ENCODE assay signal across 33 cellular contexts in genomic region chr14:81102217-81102616, GRCh38.
"Had no signal": no experiment of that assay in that cellular context is flagged by ENCODE, and none has a peak within 500 bp of the region (broad histone marks: within the 10 kb centered on the region; RNA-seq: fewer than 3 reads in every experiment).

No MANE protein-coding gene starts in this region.

- FAIRE-seq: astrocyte, TTC549 had no signal

- H3K36me3 ChIP-seq: adrenal gland, brain microvascular endothelial cell, breast epithelium had no signal

- H3K27me3 ChIP-seq: adrenal gland, body of pancreas, brain microvascular endothelial cell, breast epithelium had no signal

- ATAC-seq: activated CD8-positive, alpha-beta T cell treated with anti-CD3 and anti-CD28 coated beads for 36 hours; activated naive CD4-positive, alpha-beta T cell treated with anti-CD3 and anti-CD28 coated beads, Interleukin-2, amount 50 U/mL, for 72 hours; activated T-cell treated with anti-CD3 and anti-CD28 coated beads, Interleukin-2, amount 50 U/mL, for 4 hours; activated T-cell treated with anti-CD3 and anti-CD28 coated beads, Interleukin-2, amount 50 U/mL, for 72 hours; activated T-helper 17 cell treated with anti-CD3 and anti-CD28 coated beads, Interleukin-2, amount 50 U/mL, for 72 hours; body of pancreas had no signal

- DNase-seq: activated B cell treated with CpG ODN at 0.5 μM for 24 hours; activated CD4-positive, alpha-beta memory T cell treated with anti-CD3 and anti-CD28 coated beads for 36 hours; activated CD4-positive, alpha-beta T cell treated with anti-CD3 and anti-CD28 coated beads for 4 hours; activated CD4-positive, alpha-beta T cell treated with anti-CD3 and anti-CD28 coated beads, Interleukin-2, amount 10 ng/mL, durations not matched to agents 24 days and 14 days; activated CD4-positive, alpha-beta T cell treated with anti-CD3 and anti-CD28 coated beads, Interleukin-2, amount 50 U/mL, for 1 hour; activated CD4-positive, alpha-beta T cell treated with anti-CD3 and anti-CD28 coated beads, Interleukin-2, amount 50 U/mL, for 4 hours; activated CD4-positive, CD25-positive, alpha-beta regulatory T cell treated with anti-CD3 and anti-CD28 coated beads, Interleukin-2, amount 50 U/mL, for 72 hours; activated CD8-positive, alpha-beta memory T cell treated with anti-CD3 and anti-CD28 coated beads, Interleukin-2, amount 50 U/mL, for 4 hours; activated CD8-positive, alpha-beta T cell treated with anti-CD3 and anti-CD28 coated beads for 36 hours; activated effector memory CD4-positive, alpha-beta T cell treated with anti-CD3 and anti-CD28 coated beads, Interleukin-2, amount 50 U/mL, for 16 hours; activated gamma-delta T cell treated with Interleukin-2 at 50 U/mL for 16 hours; activated naive CD4-positive, alpha-beta T cell; activated naive CD4-positive, alpha-beta T cell treated with anti-CD3 and anti-CD28 coated beads for 36 hours; activated naive CD4-positive, alpha-beta T cell treated with anti-CD3 and anti-CD28 coated beads, Interleukin-2, amount 50 U/mL, for 16 hours; activated naive CD8-positive, alpha-beta T cell treated with anti-CD3 and anti-CD28 coated beads for 36 hours; activated T-cell treated with anti-CD3 and anti-CD28 coated beads for 4 hours; activated T-cell treated with anti-CD3 and anti-CD28 coated beads, Interleukin-2, amount 50 U/mL, for 1 hour; activated T-cell treated with anti-CD3 and anti-CD28 coated beads, Interleukin-2, amount 50 U/mL, for 4 hours; activated T-cell treated with anti-CD3 and anti-CD28 coated beads, Interleukin-2, amount 50 U/mL, for 72 hours; adrenal gland; amniotic stem cell; aorta; body of pancreas; brain microvascular endothelial cell; central memory CD4-positive, alpha-beta T cell; T-helper 2 cell; T-helper 9 cell had no signal

- H3K4me1 ChIP-seq: adrenal gland, body of pancreas, breast epithelium had no signal

- H3K4me3 ChIP-seq: adrenal gland, body of pancreas, breast epithelium had no signal

- H3K27ac ChIP-seq: adrenal gland, body of pancreas, brain microvascular endothelial cell, breast epithelium, VCaP had no signal

- H3K9me3 ChIP-seq: adrenal gland, body of pancreas, breast epithelium had no signal
